Comparison of ENCODE assay signal across 24 cellular contexts in the genomic region with DNA sequence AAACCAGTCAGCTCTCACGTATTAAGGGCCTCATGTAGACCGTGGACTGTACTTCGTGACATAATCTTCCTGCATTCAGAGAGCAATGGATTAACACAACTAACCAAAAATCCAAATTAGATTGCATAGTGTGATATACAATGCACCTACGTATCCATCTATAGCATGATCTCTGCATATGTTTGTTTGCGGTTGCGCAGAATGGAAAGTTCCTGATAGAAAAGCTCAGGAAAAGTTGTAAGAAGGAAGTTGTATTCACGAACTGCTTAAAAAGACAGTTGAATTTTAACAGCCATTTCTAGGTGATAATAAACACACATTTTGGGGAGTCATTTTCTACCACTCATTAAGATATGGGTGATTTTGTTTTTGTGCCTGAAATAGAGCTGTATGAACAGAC.
"Had no signal": no experiment of that assay in that cellular context is flagged by ENCODE, and none has a peak within 500 bp of the region (broad histone marks: within the 10 kb centered on the region; RNA-seq: fewer than 3 reads in every experiment).

No MANE protein-coding gene starts in this region.

- H3K27me3 ChIP-seq: ascending aorta, brain microvascular endothelial cell, heart right ventricle, left lung, right atrium auricular region, suprapubic skin, tibial nerve had no signal

- H3K27ac ChIP-seq: ascending aorta, brain microvascular endothelial cell, heart right ventricle, left lung, lower lobe of right lung, right atrium auricular region, suprapubic skin, tibial nerve, VCaP had no signal

- H3K4me1 ChIP-seq: ascending aorta, heart right ventricle, left lung, lower lobe of right lung, right atrium auricular region, suprapubic skin, tibial nerve had no signal

- H3K9me3 ChIP-seq: ascending aorta, heart right ventricle, left lung, lower lobe of right lung, mucosa of descending colon, right atrium auricular region, suprapubic skin, tibial nerve had no signal

- H3K4me3 ChIP-seq: ascending aorta, heart right ventricle, left lung, lower lobe of right lung, mucosa of descending colon, right atrium auricular region, suprapubic skin, tibial nerve had no signal

- DNase-seq: activated CD4-positive, alpha-beta memory T cell treated with anti-CD3 and anti-CD28 coated beads, Interleukin-2, amount 10 ng/mL, durations not matched to agents 7 days and 5 days; activated CD4-positive, alpha-beta T cell treated with anti-CD3 and anti-CD28 coated beads, Interleukin-2, amount 10 ng/mL, durations not matched to agents 24 days and 14 days; activated CD8-positive, alpha-beta memory T cell treated with anti-CD3 and anti-CD28 coated beads, Interleukin-2, amount 50 U/mL, for 48 hours; activated gamma-delta T cell; activated naive CD4-positive, alpha-beta T cell treated with anti-CD3 and anti-CD28 coated beads, Interleukin-2, amount 10 ng/mL, durations not matched to agents 7 days and 5 days; activated naive CD8-positive, alpha-beta T cell treated with anti-CD3 and anti-CD28 coated beads, Interleukin-2, amount 10 ng/mL, durations not matched to agents 7 days and 5 days; activated T-cell treated with anti-CD3 and anti-CD28 coated beads, Interleukin-2, amount 50 U/mL, for 24 hours; brain microvascular endothelial cell; caudate nucleus; endodermal cell; foreskin fibroblast; heart right ventricle; kidney glomerular epithelial cell; left lung; lower lobe of right lung; mucosa of descending colon; stimulated activated CD4-positive, alpha-beta T cell treated with anti-CD3 and anti-CD28 coated beads, Interleukin-15, amount 100 ng/mL, for 24 hours; stimulated activated CD4-positive, alpha-beta T cell treated with anti-CD3 and anti-CD28 coated beads, Interleukin-2, amount 100 ng/mL, for 24 hours; stimulated activated naive CD4-positive, alpha-beta T cell had no signal

- H3K36me3 ChIP-seq: ascending aorta, brain microvascular endothelial cell, heart right ventricle, left lung, lower lobe of right lung, right atrium auricular region, suprapubic skin, tibial nerve had no signal
